ENCODE assay signal across 8 cellular contexts in the genomic region with DNA sequence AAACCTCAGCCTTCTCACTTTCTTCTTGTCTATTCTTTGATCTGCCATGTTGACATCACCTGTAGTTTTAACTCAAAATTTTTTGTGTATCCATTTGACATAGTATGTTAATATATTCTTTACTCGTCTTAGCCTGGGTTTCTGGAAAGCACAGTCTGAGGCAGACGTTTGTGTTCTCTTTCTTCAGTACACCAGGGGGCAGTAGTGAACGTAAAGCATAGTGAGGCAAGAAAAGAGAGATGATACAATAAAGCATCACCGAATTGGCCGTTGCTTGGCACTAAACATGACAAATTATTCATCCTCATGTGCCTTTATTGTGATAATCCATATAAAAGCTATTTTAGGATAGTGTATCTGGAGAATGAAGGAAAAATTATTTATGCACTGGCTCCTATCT.
DNase-seq lines count a peak whose midpoint lies in the region; ATAC-seq, FAIRE-seq and TF ChIP-seq lines count a peak whose summit lies in the region.

No MANE protein-coding gene starts in this region.

- H3K23me2 ChIP-seq in H1 (ENCODE audit: low read depth, low read length): no peaks in the 10 kb centered on the region

- TF ChIP-seq RAD21 in H1 (IDR thresholded peaks at IDR 0.05 in 1 of 2, conservative IDR thresholded peaks at IDR 0.05 in 1 of 2; ENCODE audit: low read depth in 2 of 2, low read length in 2 of 2): peak; percentile 59 to 64

- ATAC-seq in activated T-cell treated with anti-CD3 and anti-CD28 coated beads, Interleukin-2, amount 50 U/mL, for 72 hours (replicated peaks in 1 of 2): peak in 1 of 2 donors; percentile 52
- ATAC-seq in HG03175 (IDR thresholded peaks at IDR 0.05; ENCODE audit: unreplicated experiment) (peak; percentile 74), Panc1 (peak; percentile 72), HG02970 (IDR thresholded peaks at IDR 0.05; ENCODE audit: low FRiP score, unreplicated experiment) (no peak)

- no peak overlapping the region for H3K56ac ChIP-seq in H1 (replicated peaks; ENCODE audit: insufficient read length, low read depth, low read length)

- TF ChIP-seq POLR2A in H1 (IDR thresholded peaks at IDR 0.05; ENCODE audit: control extremely low read depth in 1 of 2, low read depth in 2 of 2, low read length in 2 of 2): no peak

- no TSS peak for BruUV-seq in Panc1 (replicated peaks; lab: Mats Ljungman, UMichigan)

- H3K27me3 ChIP-seq in Panc1 (ENCODE audit: control insufficient read depth, insufficient read depth, low read length) (no peaks in the 10 kb centered on the region), H1 (replicated peaks in 1 of 4; ENCODE audit: control insufficient read depth in 3 of 4, extremely low read depth in 1 of 4, insufficient read depth in 3 of 4, low read length in 3 of 4) (no peaks in the 10 kb centered on the region), neural progenitor cell (no peaks in the 10 kb centered on the region)

- H2AFZ ChIP-seq in H1 (ENCODE audit: low read length) (no peak overlapping the region), neural progenitor cell (replicated peaks) (no peak overlapping the region)

- H3K36me3 Mint-ChIP-seq in activated T-cell treated with anti-CD3 and anti-CD28 coated beads, Interleukin-2, amount 50 U/mL, for 72 hours (ENCODE audit: insufficient read depth in 2 of 2): no peaks in the 10 kb centered on the region
- no peaks in the 10 kb centered on the region for H3K36me3 Mint-ChIP-seq in activated T-cell treated with anti-CD3 and anti-CD28 coated beads, Interleukin-2, amount 50 U/mL, for 24 hours (ENCODE audit: low read depth)
- H3K36me3 Mint-ChIP-seq in neural progenitor cell: no peaks in the 10 kb centered on the region
- H3K36me3 Mint-ChIP-seq in activated CD4-positive, alpha-beta memory T cell treated with anti-CD3 and anti-CD28 coated beads for 36 hours: no peaks in the 10 kb centered on the region

- H2BK12ac ChIP-seq in H1 (ENCODE audit: low read depth, low read length): no peak overlapping the region

- H3K23ac ChIP-seq in H1 (ENCODE audit: insufficient read length): no peak overlapping the region

- WGBS in H1 (ENCODE audit: extremely low coverage in 1 of 2, insufficient coverage in 1 of 2, insufficient read length in 1 of 2, insufficient replicate concordance in 2 of 2, low coverage in 1 of 2, low lambda C conversion rate in 2 of 2, missing lambda C conversion rate in 1 of 2), 2 experiments: 39% methylated on average over 5 of the region's 5 CpGs; no CpG with 5 or more reads in 1 of the 2 experiments

- H4K20me1 ChIP-seq in H1 (replicated peaks in 1 of 2; ENCODE audit: control insufficient read depth in 1 of 2, insufficient read depth in 2 of 2, low read length in 2 of 2) (no peaks in the 10 kb centered on the region), neural progenitor cell (ENCODE audit: low read depth) (no peaks in the 10 kb centered on the region)

- H3K14ac ChIP-seq in H1 (ENCODE audit: insufficient read length): no peak overlapping the region

- H2BK5ac ChIP-seq in H1 (ENCODE audit: low read depth, low read length): no peak overlapping the region

- H2BK120ac ChIP-seq in H1 (replicated peaks; ENCODE audit: low read depth, low read length): no peak overlapping the region

- peak; percentile 90 for FAIRE-seq in H1 (lab: Jason Lieb, UNC)

- H3K4me2 ChIP-seq in H1 (ENCODE audit: insufficient read depth in 1 of 2, low read depth in 2 of 2, low read length in 2 of 2) (no peak overlapping the region), neural progenitor cell (no peak overlapping the region)

- no peak overlapping the region for H3K4ac ChIP-seq in H1 (replicated peaks; ENCODE audit: insufficient read length, low read depth, low read length)

- intact Hi-C loops in Panc1 (cut with micrococcal nuclease; ENCODE audit: unreplicated experiment): no loop called here
- intact Hi-C loops in activated CD4-positive, alpha-beta memory T cell treated with anti-CD3 and anti-CD28 coated beads for 36 hours (cut with micrococcal nuclease): no loop called here

- no peak overlapping the region for H2AK5ac ChIP-seq in H1 (ENCODE audit: low read depth, low read length)

- CTCF ChIA-PET in Panc1 (lab: Charles Lee): no interaction called here
- CTCF ChIA-PET in H1 (lab: Charles Lee; ENCODE audit: partially characterized antibody): interaction anchor here (1.3 to 3.1 kb wide), 7 partner anchors 11 to 136 kb away, joined by 3 to 21 read pairs (median 5); no protein-coding TSS in a partner anchor
- CTCF ChIA-PET in activated CD4-positive, alpha-beta memory T cell treated with anti-CD3 and anti-CD28 coated beads for 36 hours (lab: Charles Lee): interaction anchor here (1.2 kb wide), 1 partner anchor 649 kb away, joined by 4 read pairs; no protein-coding TSS in a partner anchor

- TF ChIP-seq CTCF in Panc1 (IDR thresholded peaks at IDR 0.05) (peak; percentile 63), H1 (IDR thresholded peaks at IDR 0.05; ENCODE audit: control extremely low read depth in 1 of 3, insufficient read depth in 1 of 3, low read depth in 1 of 3, low read length in 3 of 3) (peak in 2 of 3 experiments; percentile 55 to 73; a peak in 3 of 4 replicates), neural progenitor cell (IDR thresholded peaks at IDR 0.05) (peak; percentile 76)

- H3K4me1 ChIP-seq in Panc1 (ENCODE audit: control insufficient read depth, insufficient read depth, low read length) (no peaks in the 10 kb centered on the region), H1 (replicated peaks in 1 of 4; ENCODE audit: control insufficient read depth in 3 of 4, insufficient read depth in 4 of 4, low read length in 3 of 4) (no peaks in the 10 kb centered on the region), neural progenitor cell (no peaks in the 10 kb centered on the region)

- H3K9me3 Mint-ChIP-seq in activated T-cell treated with anti-CD3 and anti-CD28 coated beads, Interleukin-2, amount 50 U/mL, for 72 hours: no peaks in the 10 kb centered on the region
- no peaks in the 10 kb centered on the region for H3K9me3 Mint-ChIP-seq in activated T-cell treated with anti-CD3 and anti-CD28 coated beads, Interleukin-2, amount 50 U/mL, for 24 hours
- H3K9me3 Mint-ChIP-seq in neural progenitor cell: no peaks in the 10 kb centered on the region
- H3K9me3 Mint-ChIP-seq in activated CD4-positive, alpha-beta memory T cell treated with anti-CD3 and anti-CD28 coated beads for 36 hours: no peaks in the 10 kb centered on the region

- no peak overlapping the region for H3K18ac ChIP-seq in H1 (ENCODE audit: extremely low read depth, low read length)

- H3K36me3 ChIP-seq in Panc1 (ENCODE audit: control insufficient read depth, insufficient read depth, low read length) (no peaks in the 10 kb centered on the region), H1 (ENCODE audit: control insufficient read depth in 2 of 4, insufficient read depth in 4 of 4, low read length in 3 of 4) (no peaks in the 10 kb centered on the region), neural progenitor cell (no peaks in the 10 kb centered on the region)

- no peak for TF ChIP-seq EP300 in H1 (IDR thresholded peaks at IDR 0.05; ENCODE audit: borderline replicate concordance in 1 of 2, low read depth in 2 of 2, low read length in 2 of 2)

- H4K5ac ChIP-seq in H1 (ENCODE audit: insufficient read length, low read depth, low read length): no peak overlapping the region

- in situ Hi-C loops in Panc1 (cut with HindIII; ENCODE audit: low pct_unique_long_range_greater_than_20kb, low sequenced_read_pairs): no loop called here

- no peaks in the 10 kb centered on the region for H3K79me1 ChIP-seq in H1 (ENCODE audit: low read depth, low read length)

- H3F3A ChIP-seq in neural progenitor cell (ENCODE audit: low read depth): no peaks in the 10 kb centered on the region

- H3K9me3 ChIP-seq in Panc1 (ENCODE audit: control insufficient read depth, insufficient read depth, low read depth, low read length) (no peaks in the 10 kb centered on the region), H1 (ENCODE audit: insufficient read depth in 2 of 2, low read depth in 1 of 2, low read length in 1 of 2) (no peaks in the 10 kb centered on the region), neural progenitor cell (ENCODE audit: low read depth) (no peaks in the 10 kb centered on the region)

- no peaks in the 10 kb centered on the region for H3K4me1 Mint-ChIP-seq in activated T-cell treated with anti-CD3 and anti-CD28 coated beads, Interleukin-2, amount 50 U/mL, for 72 hours (ENCODE audit: low read depth)
- H3K4me1 Mint-ChIP-seq in activated T-cell treated with anti-CD3 and anti-CD28 coated beads, Interleukin-2, amount 50 U/mL, for 24 hours (ENCODE audit: low read depth): no peaks in the 10 kb centered on the region
- no peaks in the 10 kb centered on the region for H3K4me1 Mint-ChIP-seq in neural progenitor cell
- H3K4me1 Mint-ChIP-seq in activated CD4-positive, alpha-beta memory T cell treated with anti-CD3 and anti-CD28 coated beads for 36 hours (ENCODE audit: low read depth): no peaks in the 10 kb centered on the region

- no peak overlapping the region for H3K4me3 Mint-ChIP-seq in activated T-cell treated with anti-CD3 and anti-CD28 coated beads, Interleukin-2, amount 50 U/mL, for 72 hours
- H3K4me3 Mint-ChIP-seq in activated T-cell treated with anti-CD3 and anti-CD28 coated beads, Interleukin-2, amount 50 U/mL, for 24 hours: no peak overlapping the region
- H3K4me3 Mint-ChIP-seq in neural progenitor cell: no peak overlapping the region
- H3K4me3 Mint-ChIP-seq in activated CD4-positive, alpha-beta memory T cell treated with anti-CD3 and anti-CD28 coated beads for 36 hours: no peak overlapping the region

- H3K4me3 ChIP-seq in Panc1 (ENCODE audit: low read depth in 2 of 2, low read length in 2 of 2) (no peak overlapping the region), H1 (ENCODE audit: extremely low read depth in 1 of 4, insufficient read depth in 2 of 4, low read depth in 3 of 4, low read length in 4 of 4) (no peak overlapping the region), neural progenitor cell (no peak overlapping the region)

- peaks cover 14% of the 10 kb centered on the region for H3K27me3 Mint-ChIP-seq in activated T-cell treated with anti-CD3 and anti-CD28 coated beads, Interleukin-2, amount 50 U/mL, for 72 hours (ENCODE audit: low read depth)
- peaks cover 3% of the 10 kb centered on the region for H3K27me3 Mint-ChIP-seq in activated T-cell treated with anti-CD3 and anti-CD28 coated beads, Interleukin-2, amount 50 U/mL, for 24 hours
- peaks cover 4% of the 10 kb centered on the region for H3K27me3 Mint-ChIP-seq in neural progenitor cell (ENCODE audit: insufficient read depth, low read depth)
- H3K27me3 Mint-ChIP-seq in activated CD4-positive, alpha-beta memory T cell treated with anti-CD3 and anti-CD28 coated beads for 36 hours: peaks cover 4% of the 10 kb centered on the region

- H3K27ac Mint-ChIP-seq in activated T-cell treated with anti-CD3 and anti-CD28 coated beads, Interleukin-2, amount 50 U/mL, for 72 hours: no peak overlapping the region
- no peak overlapping the region for H3K27ac Mint-ChIP-seq in activated T-cell treated with anti-CD3 and anti-CD28 coated beads, Interleukin-2, amount 50 U/mL, for 24 hours
- no peak overlapping the region for H3K27ac Mint-ChIP-seq in neural progenitor cell
- H3K27ac Mint-ChIP-seq in activated CD4-positive, alpha-beta memory T cell treated with anti-CD3 and anti-CD28 coated beads for 36 hours: no peak overlapping the region

- POLR2A ChIA-PET in Panc1 (lab: Charles Lee): no interaction called here
- POLR2A ChIA-PET in H1 (lab: Charles Lee; ENCODE audit: partially characterized antibody): no interaction called here
- POLR2A ChIA-PET in activated CD4-positive, alpha-beta memory T cell treated with anti-CD3 and anti-CD28 coated beads for 36 hours (lab: Charles Lee): no interaction called here

- H3K27ac ChIP-seq in Panc1 (ENCODE audit: low read length): no peak overlapping the region
- no peak overlapping the region for H3K27ac ChIP-seq in H1 (ENCODE audit: low read depth, low read length)
- no peak overlapping the region for H3K27ac ChIP-seq in neural progenitor cell

- no peak overlapping the region for H2BK15ac ChIP-seq in H1 (ENCODE audit: low read length)

- H3K9ac ChIP-seq in H1 (replicated peaks in 1 of 4; ENCODE audit: extremely low read depth in 1 of 4, low read depth in 3 of 4, low read length in 3 of 4) (no peak overlapping the region), neural progenitor cell (no peak overlapping the region)

- no peak overlapping the region for H2BK20ac ChIP-seq in H1 (ENCODE audit: low read length)

- DNase-seq in activated T-cell treated with anti-CD3 and anti-CD28 coated beads, Interleukin-2, amount 50 U/mL, for 72 hours: peak; percentile 1 to 17
- DNase-seq in activated T-cell treated with anti-CD3 and anti-CD28 coated beads, Interleukin-2, amount 50 U/mL, for 24 hours: no peak
- DNase-seq in Panc1 (ENCODE audit: low read depth, low spot score) (no peak), H1 (ENCODE audit: low read depth in 1 of 2, low spot score in 2 of 2) (no peak), neural progenitor cell (ENCODE audit: low spot score) (peak; percentile 72)
- no peak for DNase-seq in activated CD4-positive, alpha-beta memory T cell treated with anti-CD3 and anti-CD28 coated beads for 36 hours

- H4K8ac ChIP-seq in H1 (ENCODE audit: extremely low read depth, insufficient read depth, low read length): no peak overlapping the region

- no peak overlapping the region for H4K91ac ChIP-seq in H1 (replicated peaks; ENCODE audit: insufficient read length, low read length)

- H3K79me2 ChIP-seq in H1 (ENCODE audit: control insufficient read depth in 1 of 2, insufficient read depth in 2 of 2, low read length in 2 of 2) (no peaks in the 10 kb centered on the region), neural progenitor cell (ENCODE audit: low read depth) (no peaks in the 10 kb centered on the region)

Comparison
In these comparisons a context has a peak if more than half of its experiments do, and no peak if none do; other contexts are left out.
1. DNase-seq: peak in activated T-cell treated with anti-CD3 and anti-CD28 coated beads, Interleukin-2, amount 50 U/mL, for 72 hours (2 of 2) and neural progenitor cell (single experiment); none in activated T-cell treated with anti-CD3 and anti-CD28 coated beads, Interleukin-2, amount 50 U/mL, for 24 hours (single experiment), Panc1 (single experiment), H1 (0 of 2) and activated CD4-positive, alpha-beta memory T cell treated with anti-CD3 and anti-CD28 coated beads for 36 hours (single experiment).
2. Peak in every context shown above with its lines, with median percentiles within 50 percentile points of each other: CTCF ChIP-seq.